In the genomic region with DNA sequence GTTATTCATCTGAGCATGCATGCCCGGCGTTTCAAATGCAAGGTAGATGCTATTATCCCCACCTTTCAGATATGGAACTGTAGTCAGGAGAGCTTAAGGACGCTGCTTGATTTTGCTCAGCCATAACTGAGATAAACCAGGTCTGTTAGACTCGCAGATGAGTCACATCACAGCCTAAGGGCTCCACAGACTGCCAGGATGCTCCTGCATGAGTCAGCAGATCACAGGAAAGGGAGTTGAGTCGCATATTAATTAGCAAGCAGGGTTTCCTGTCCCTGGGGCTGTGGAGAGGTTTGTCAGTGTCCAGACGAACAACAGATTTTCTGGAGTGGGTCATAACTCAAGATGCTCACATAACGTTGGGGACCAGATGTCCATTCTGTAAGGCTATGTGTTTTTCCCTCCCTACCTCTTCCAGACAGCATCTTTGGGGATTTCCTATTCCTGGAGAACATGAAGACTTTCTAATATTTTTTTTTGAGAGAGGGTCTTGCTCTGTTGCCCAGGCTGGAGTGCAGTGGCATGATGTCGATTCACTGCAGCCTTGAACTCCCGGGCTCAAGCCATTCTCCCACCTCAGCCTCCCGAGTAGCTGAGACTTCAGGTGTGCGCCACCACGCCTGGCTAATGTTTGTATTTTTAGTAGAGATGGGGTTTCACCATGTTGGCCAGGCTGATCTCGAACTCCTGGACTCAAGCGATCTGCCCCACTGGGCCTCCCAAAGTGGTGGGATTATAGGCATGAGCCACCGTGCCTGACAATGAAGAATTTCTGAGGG, we compare ENCODE assay signal across 8 cellular contexts. TPM values are rescaled to one million over a fixed set of nuclear protein-coding genes. Genes with fewer than 3 reads are reported as not detected.
DNase-seq lines count a peak whose midpoint lies in the region; ATAC-seq, FAIRE-seq and TF ChIP-seq lines count a peak whose summit lies in the region.

No MANE protein-coding gene starts in this region.

- no peaks in the 10 kb centered on the region for H4K20me1 ChIP-seq in astrocyte (ENCODE audit: insufficient read depth, low read length)

- H3K27ac ChIP-seq in A549: peak overlapping the region; percentile 75 to 86
- peak overlapping the region; percentile 66 for H3K27ac ChIP-seq in astrocyte (ENCODE audit: low read depth, low read length)

- H3K4me2 ChIP-seq in A549 (peak overlapping the region; percentile 47), astrocyte (ENCODE audit: low read length) (peak overlapping the region; percentile 68)

- H3K4me1 Mint-ChIP-seq in astrocyte (ENCODE audit: low read depth, unreplicated experiment): peaks cover 14% of the 10 kb centered on the region

- intact Hi-C loops in left colon (cut with DNase I, micrococcal nuclease): no loop called here

- no peaks in the 10 kb centered on the region for H3K9me3 Mint-ChIP-seq in astrocyte (ENCODE audit: unreplicated experiment)

- H3K36me3 ChIP-seq in astrocyte (ENCODE audit: insufficient read depth, low read length): peaks cover 2% of the 10 kb centered on the region

- TF ChIP-seq RAD21 in A549 (conservative IDR thresholded peaks at IDR 0.05 in 1 of 2, IDR thresholded peaks at IDR 0.05 in 1 of 2): peak in 1 of 2 experiments; percentile 53; a peak in 3 of 5 replicates

- H3K4me3 ChIP-seq in A549 (no peak overlapping the region), astrocyte (ENCODE audit: insufficient read depth, low read depth, low read length) (no peak overlapping the region)

- H3K9ac ChIP-seq in astrocyte (ENCODE audit: low read length): no peak overlapping the region

- H3K9me3 ChIP-seq in A549 (no peaks in the 10 kb centered on the region), astrocyte (ENCODE audit: insufficient read depth, low read depth, low read length) (no peaks in the 10 kb centered on the region)

- H3K4me1 ChIP-seq in A549: peaks cover 61% of the 10 kb centered on the region
- peaks cover 22% of the 10 kb centered on the region for H3K4me1 ChIP-seq in astrocyte (ENCODE audit: insufficient read depth, low read length)

- 39% methylated on average over 15 of the region's 15 CpGs for WGBS in A549 (ENCODE audit: missing lambda C conversion rate)

- CTCF ChIA-PET in A549 (lab: Yijun Ruan, JAX) (interaction anchor here (1.5 to 3.6 kb wide), 4 partner anchors 11 to 166 kb away, joined by 4 to 18 read pairs (median 6); partner anchors contain the start of gene PFKFB3), HEK293T (lab: Yijun Ruan, JAX) (no interaction called here)

- H3K79me2 ChIP-seq in astrocyte (ENCODE audit: insufficient read depth, low read length): peaks cover 1% of the 10 kb centered on the region

- peak; percentile 98 for DNase-seq in A549 (ENCODE audit: low read depth in 1 of 2, low spot score in 1 of 2)
- DNase-seq in HEK293T (ENCODE audit: extremely low spot score): peak; percentile 21
- peak; percentile 59 for DNase-seq in T-helper 22 cell (ENCODE audit: low read depth)
- peak; percentile 99 for DNase-seq in astrocyte (ENCODE audit: low read depth)
- DNase-seq in left colon: peak in 1 of 2 donors; percentile 51
- peak; percentile 57 to 65 for DNase-seq in stimulated activated CD8-positive, alpha-beta memory T cell treated with anti-CD3 and anti-CD28 coated beads, Interleukin-15, amount 100 ng/mL, for 48 hours (ENCODE audit: low read depth in 2 of 2)
- DNase-seq in NCI-H2171 (lab: John Stamatoyannopoulos, UW): no peak

- ATAC-seq in A549 (peak; percentile 80 to 96), left colon (peak; percentile 23), HG03565 (IDR thresholded peaks at IDR 0.05; ENCODE audit: unreplicated experiment) (no peak)

- POLR2A ChIA-PET in A549 (lab: Yijun Ruan, JAX): interaction anchor here (1.0 to 2.2 kb wide), 3 partner anchors 36 to 162 kb away, joined by 5 to 9 read pairs (median 6); partner anchors contain the start of gene PFKFB3
- POLR2A ChIA-PET in HEK293T (lab: Yijun Ruan, JAX): no interaction called here

- no peak overlapping the region for H2AFZ ChIP-seq in astrocyte (ENCODE audit: low read depth, low read length)

- peak; percentile 24 to 64; a peak in 2 of 5 replicates for TF ChIP-seq EP300 in A549 (IDR thresholded peaks at IDR 0.05)

- TF ChIP-seq POLR2A in A549 (IDR thresholded peaks at IDR 0.05; ENCODE audit: low read length): no peak

- peaks cover 25% of the 10 kb centered on the region for H3K36me3 Mint-ChIP-seq in astrocyte (ENCODE audit: low read depth, unreplicated experiment)

- H3K27me3 ChIP-seq in astrocyte (ENCODE audit: insufficient read depth, low read length): no peaks in the 10 kb centered on the region

- TF ChIP-seq CTCF in A549 (IDR thresholded peaks at IDR 0.05) (no peak), astrocyte (IDR thresholded peaks at IDR 0.05; ENCODE audit: insufficient read depth, low read depth, low read length) (no peak)

- H3K4me3 Mint-ChIP-seq in astrocyte (ENCODE audit: unreplicated experiment): no peak overlapping the region

- peak overlapping the region; percentile 67 for H3K27ac Mint-ChIP-seq in astrocyte (ENCODE audit: unreplicated experiment)

- FAIRE-seq in A549 (lab: Jason Lieb, UNC) (peak; percentile 99), astrocyte (lab: Jason Lieb, UNC) (peak; percentile 100)

- H3K27me3 Mint-ChIP-seq in astrocyte (ENCODE audit: low read depth, unreplicated experiment): no peaks in the 10 kb centered on the region

TF ChIP-seq in A549, 52 proteins besides CTCF, POLR2A, EP300 and RAD21 (continues in another document):
- peak; percentile 59; the same call in 1 of the 2 replicates for TF ChIP-seq MAX (IDR thresholded peaks at IDR 0.05)
- 0 out of 2 replicates have a peak, but pooled peaks have one; percentile 6 for TF ChIP-seq RFX5 (IDR thresholded peaks at IDR 0.05)
- TF ChIP-seq NFE2L2 (conservative IDR thresholded peaks at IDR 0.05; ENCODE audit: low read length): peak; percentile 69
- peak; percentile 95 for TF ChIP-seq MAFK (IDR thresholded peaks at IDR 0.05; ENCODE audit: partially characterized antibody)
- peak; percentile 81; the same call in 1 of the 2 replicates for TF ChIP-seq GATA3 (IDR thresholded peaks at IDR 0.05; ENCODE audit: borderline replicate concordance)
- no peak for TF ChIP-seq ZC3H11A (IDR thresholded peaks at IDR 0.05)
- no peak for TF ChIP-seq SREBF2 (IDR thresholded peaks at IDR 0.05)
- peak; percentile 85 for TF ChIP-seq JUNB (IDR thresholded peaks at IDR 0.05)
- no peak for TF ChIP-seq POLR2AphosphoS2 (conservative IDR thresholded peaks at IDR 0.05; ENCODE audit: low read length)
- peak; percentile 58 to 60; a peak in 3 of 5 replicates for TF ChIP-seq JUN (IDR thresholded peaks at IDR 0.05)
- peak in 1 of 2 experiments; percentile 36; a peak in 1 of 4 replicates for TF ChIP-seq CEBPB (IDR thresholded peaks at IDR 0.05)
- no peak for TF ChIP-seq BHLHE40 (IDR thresholded peaks at IDR 0.05; ENCODE audit: low read depth, low read length)
- TF ChIP-seq EHMT2 (IDR thresholded peaks at IDR 0.05; ENCODE audit: low read depth): no peak
- 0 out of 2 replicates have a peak, but pooled peaks have one; percentile 37 for TF ChIP-seq NPAS2 (CRISPR knock-in tag; IDR thresholded peaks at IDR 0.05; ENCODE audit: borderline replicate concordance)

TF ChIP-seq in HEK293T, 16 proteins besides CTCF, POLR2A, EP300 and RAD21:
- TF ChIP-seq SUZ12 (IDR thresholded peaks at IDR 0.05) (no peak), HDGF (IDR thresholded peaks at IDR 0.05; ENCODE audit: borderline replicate concordance) (no peak), TARDBP (IDR thresholded peaks at IDR 0.05) (no peak), FOXA1 (IDR thresholded peaks at IDR 0.05) (no peak), ELF4 (IDR thresholded peaks at IDR 0.05) (no peak), BHLHE40 (IDR thresholded peaks at IDR 0.05; ENCODE audit: borderline replicate concordance) (no peak), ZNF384 (IDR thresholded peaks at IDR 0.05) (no peak), ARNT (IDR thresholded peaks at IDR 0.05) (no peak), NFRKB (IDR thresholded peaks at IDR 0.05) (no peak)

RNA-seq across cellular contexts. Expression of gene PFKFB3, which starts 36.7 kb away (rescaled TPM):
- polyA plus RNA-seq in A549 (2011; rRNA removed) (139 and 151 TPM in 2 replicates), A549 (2017; fragmentation: RNase III; extraction: RNeasy Plus Mini Kit Qiagen cat#74134 plus additional on column Dnase treatment) (200 to 232 TPM (median 220 TPM) in 3 replicates)
- 236 and 256 TPM in 2 replicates for polyA plus RNA-seq in A549 (2012; cell fraction: cytosol; rRNA removed)
- 551 and 642 TPM in 2 replicates for polyA plus RNA-seq in A549 (2012; cell fraction: nucleus; rRNA removed)
- polyA minus RNA-seq in A549 (2011; rRNA and poly(A)+ RNA removed): 127 and 177 TPM in 2 replicates
- total RNA-seq in astrocyte (52.4 and 53.4 TPM in 2 replicates), left colon (10 to 100 TPM; 19.1 to 20.2 TPM)
